15 cellular contexts compared by ENCODE assay signal in genomic region chr6:97427648-97428047, GRCh38.
DNase-seq lines count a peak whose midpoint lies in the region; ATAC-seq and TF ChIP-seq lines count a peak whose summit lies in the region.
"Had no signal": no experiment of that assay in that cellular context is flagged by ENCODE, and none has a peak within 500 bp of the region (broad histone marks: within the 10 kb centered on the region; RNA-seq: fewer than 3 reads in every experiment).

No MANE protein-coding gene starts in this region.

- H3K4me1 Mint-ChIP-seq in endothelial cell (ENCODE audit: unreplicated experiment): no peaks in the 10 kb centered on the region
- H3K4me1 Mint-ChIP-seq: activated B cell treated with CpG ODN at 0.5 μM for 24 hours had no signal

- no peak overlapping the region for H3K27ac Mint-ChIP-seq in endothelial cell (ENCODE audit: unreplicated experiment)
- H3K27ac Mint-ChIP-seq: activated B cell treated with CpG ODN at 0.5 μM for 24 hours; stimulated activated naive CD8-positive, alpha-beta T cell treated with anti-CD3 and anti-CD28 coated beads, Interleukin-15, Interleukin-2, amounts not matched to agents 100 ng/mL and 50 ng/mL, for 24 hours had no signal

- no peak for TF ChIP-seq CTCF in endothelial cell (IDR thresholded peaks at IDR 0.05; ENCODE audit: unreplicated experiment)

- ATAC-seq in GM18520 (IDR thresholded peaks at IDR 0.05; ENCODE audit: unreplicated experiment): peak; percentile 52
- ATAC-seq in GM21367 (IDR thresholded peaks at IDR 0.05; ENCODE audit: unreplicated experiment): peak; percentile 59
- peak; percentile 83 for ATAC-seq in HG02938 (IDR thresholded peaks at IDR 0.05; ENCODE audit: unreplicated experiment)
- peak; percentile 84 for ATAC-seq in HG03457 (IDR thresholded peaks at IDR 0.05; ENCODE audit: unreplicated experiment)
- ATAC-seq in Right ventricle myocardium superior (ENCODE audit: poor library complexity): no peak
- ATAC-seq: left cardiac atrium had no signal

- DNase-seq in Right ventricle myocardium superior (no peak), NCI-H146 treated with DMSO at 0.1 percent for 48 hours (lab: John Stamatoyannopoulos, UW; ENCODE audit: unreplicated experiment) (no peak), endothelial cell (ENCODE audit: low spot score) (no peak), ureter (ENCODE audit: low spot score) (no peak)
- DNase-seq: activated B cell treated with CpG ODN at 0.5 μM for 24 hours; activated naive CD4-positive, alpha-beta T cell treated with anti-CD3 and anti-CD28 coated beads, Interleukin-2, amount 50 U/mL, for 16 hours; left cardiac atrium; NCI-H1417 treated with DMSO at 0.1 percent for 48 hours; NCI-H510A; posterior cingulate gyrus had no signal

- intact Hi-C loops in Right ventricle myocardium superior (cut with DNase I): no loop called here

- H3K27me3 Mint-ChIP-seq in endothelial cell (ENCODE audit: unreplicated experiment): no peaks in the 10 kb centered on the region
- H3K27me3 Mint-ChIP-seq: activated B cell treated with CpG ODN at 0.5 μM for 24 hours had no signal

- no peak overlapping the region for H3K4me3 Mint-ChIP-seq in endothelial cell (ENCODE audit: unreplicated experiment)
- H3K4me3 Mint-ChIP-seq: activated B cell treated with CpG ODN at 0.5 μM for 24 hours; stimulated activated naive CD8-positive, alpha-beta T cell treated with anti-CD3 and anti-CD28 coated beads, Interleukin-15, Interleukin-2, amounts not matched to agents 100 ng/mL and 50 ng/mL, for 24 hours had no signal

- no peaks in the 10 kb centered on the region for H3K9me3 Mint-ChIP-seq in endothelial cell (ENCODE audit: unreplicated experiment)
- H3K9me3 Mint-ChIP-seq: activated B cell treated with CpG ODN at 0.5 μM for 24 hours had no signal

- H3K36me3 Mint-ChIP-seq in endothelial cell (ENCODE audit: low read depth, unreplicated experiment): no peaks in the 10 kb centered on the region
